ENCODE assay signal across 1 cellular context in the genomic region with DNA sequence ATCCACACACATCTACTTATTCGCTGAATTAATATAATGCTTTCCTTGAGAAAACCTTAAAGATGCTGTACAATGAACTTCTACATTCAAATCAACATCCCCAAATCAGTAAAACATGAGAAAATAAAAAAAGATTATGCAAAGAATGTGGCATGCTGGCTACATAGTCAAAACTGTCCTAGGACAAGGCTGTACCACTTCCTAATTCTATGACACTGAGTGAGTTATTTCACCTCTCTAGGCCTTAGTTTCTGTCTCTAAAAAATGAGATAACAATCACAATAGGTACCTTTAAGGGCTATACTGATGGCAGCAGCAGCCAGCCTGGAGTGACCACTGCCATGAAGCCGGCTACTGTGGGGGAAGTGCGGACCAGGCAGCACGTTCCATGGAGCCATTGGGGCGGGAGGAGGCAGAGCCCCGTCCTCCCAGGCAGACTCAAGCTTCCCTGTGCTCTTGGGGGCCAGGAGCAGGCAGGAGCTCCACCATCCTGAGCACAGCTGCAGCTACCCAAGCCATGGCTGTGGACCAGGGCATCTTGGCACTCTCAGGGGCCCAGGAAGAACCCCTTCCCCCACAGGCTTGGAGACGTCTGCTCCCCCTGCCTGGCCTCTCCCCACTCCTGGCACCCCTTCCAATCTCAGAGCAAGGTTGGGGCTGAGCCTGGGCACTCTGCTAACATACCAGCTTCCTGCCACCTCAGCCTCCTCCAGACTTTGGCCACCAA.
TF ChIP-seq lines count a peak whose summit lies in the region.

No MANE protein-coding gene starts in this region.

TF ChIP-seq in HepG2, 621 proteins besides CTCF, POLR2A, EP300 and RAD21 (continued from another document):
- TF ChIP-seq, protein P1, sequence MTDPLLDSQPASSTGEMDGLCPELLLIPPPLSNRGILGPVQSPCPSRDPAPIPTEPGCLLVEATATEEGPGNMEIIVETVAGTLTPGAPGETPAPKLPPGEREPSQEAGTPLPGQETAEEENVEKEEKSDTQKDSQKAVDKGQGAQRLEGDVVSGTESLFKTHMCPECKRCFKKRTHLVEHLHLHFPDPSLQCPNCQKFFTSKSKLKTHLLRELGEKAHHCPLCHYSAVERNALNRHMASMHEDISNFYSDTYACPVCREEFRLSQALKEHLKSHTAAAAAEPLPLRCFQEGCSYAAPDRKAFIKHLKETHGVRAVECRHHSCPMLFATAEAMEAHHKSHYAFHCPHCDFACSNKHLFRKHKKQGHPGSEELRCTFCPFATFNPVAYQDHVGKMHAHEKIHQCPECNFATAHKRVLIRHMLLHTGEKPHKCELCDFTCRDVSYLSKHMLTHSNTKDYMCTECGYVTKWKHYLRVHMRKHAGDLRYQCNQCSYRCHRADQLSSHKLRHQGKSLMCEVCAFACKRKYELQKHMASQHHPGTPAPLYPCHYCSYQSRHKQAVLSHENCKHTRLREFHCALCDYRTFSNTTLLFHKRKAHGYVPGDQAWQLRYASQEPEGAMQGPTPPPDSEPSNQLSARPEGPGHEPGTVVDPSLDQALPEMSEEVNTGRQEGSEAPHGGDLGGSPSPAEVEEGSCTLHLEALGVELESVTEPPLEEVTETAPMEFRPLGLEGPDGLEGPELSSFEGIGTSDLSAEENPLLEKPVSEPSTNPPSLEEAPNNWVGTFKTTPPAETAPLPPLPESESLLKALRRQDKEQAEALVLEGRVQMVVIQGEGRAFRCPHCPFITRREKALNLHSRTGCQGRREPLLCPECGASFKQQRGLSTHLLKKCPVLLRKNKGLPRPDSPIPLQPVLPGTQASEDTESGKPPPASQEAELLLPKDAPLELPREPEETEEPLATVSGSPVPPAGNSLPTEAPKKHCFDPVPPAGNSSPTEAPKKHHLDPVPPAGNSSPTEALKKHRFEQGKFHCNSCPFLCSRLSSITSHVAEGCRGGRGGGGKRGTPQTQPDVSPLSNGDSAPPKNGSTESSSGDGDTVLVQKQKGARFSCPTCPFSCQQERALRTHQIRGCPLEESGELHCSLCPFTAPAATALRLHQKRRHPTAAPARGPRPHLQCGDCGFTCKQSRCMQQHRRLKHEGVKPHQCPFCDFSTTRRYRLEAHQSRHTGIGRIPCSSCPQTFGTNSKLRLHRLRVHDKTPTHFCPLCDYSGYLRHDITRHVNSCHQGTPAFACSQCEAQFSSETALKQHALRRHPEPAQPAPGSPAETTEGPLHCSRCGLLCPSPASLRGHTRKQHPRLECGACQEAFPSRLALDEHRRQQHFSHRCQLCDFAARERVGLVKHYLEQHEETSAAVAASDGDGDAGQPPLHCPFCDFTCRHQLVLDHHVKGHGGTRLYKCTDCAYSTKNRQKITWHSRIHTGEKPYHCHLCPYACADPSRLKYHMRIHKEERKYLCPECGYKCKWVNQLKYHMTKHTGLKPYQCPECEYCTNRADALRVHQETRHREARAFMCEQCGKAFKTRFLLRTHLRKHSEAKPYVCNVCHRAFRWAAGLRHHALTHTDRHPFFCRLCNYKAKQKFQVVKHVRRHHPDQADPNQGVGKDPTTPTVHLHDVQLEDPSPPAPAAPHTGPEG (CRISPR knock-in tag; IDR thresholded peaks at IDR 0.05), result no peak
- no peak for TF ChIP-seq MXD4 (CRISPR knock-in tag; IDR thresholded peaks at IDR 0.05)
- TF ChIP-seq HDAC6 (IDR thresholded peaks at IDR 0.05; ENCODE audit: low read depth, low read length), result no peak
- TF ChIP-seq YEATS4 (CRISPR knock-in tag; IDR thresholded peaks at IDR 0.05; ENCODE audit: borderline replicate concordance), result no peak
- TF ChIP-seq, protein P2, sequence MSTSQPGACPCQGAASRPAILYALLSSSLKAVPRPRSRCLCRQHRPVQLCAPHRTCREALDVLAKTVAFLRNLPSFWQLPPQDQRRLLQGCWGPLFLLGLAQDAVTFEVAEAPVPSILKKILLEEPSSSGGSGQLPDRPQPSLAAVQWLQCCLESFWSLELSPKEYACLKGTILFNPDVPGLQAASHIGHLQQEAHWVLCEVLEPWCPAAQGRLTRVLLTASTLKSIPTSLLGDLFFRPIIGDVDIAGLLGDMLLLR (CRISPR knock-in tag; IDR thresholded peaks at IDR 0.05), result no peak
- TF ChIP-seq SRF (IDR thresholded peaks at IDR 0.05; ENCODE audit: low read depth, low read length), result no peak
- TF ChIP-seq ZNF367 (CRISPR knock-in tag; IDR thresholded peaks at IDR 0.05; ENCODE audit: borderline replicate concordance), result no peak
- TF ChIP-seq MYC (CRISPR knock-in tag; IDR thresholded peaks at IDR 0.05; ENCODE audit: borderline replicate concordance), result no peak
- TF ChIP-seq SOX13 (IDR thresholded peaks at IDR 0.05), result no peak
- TF ChIP-seq SOX13 (CRISPR knock-in tag; conservative IDR thresholded peaks at IDR 0.05 in 1 of 2, IDR thresholded peaks at IDR 0.05 in 1 of 2), result no peak
- TF ChIP-seq, protein P3, sequence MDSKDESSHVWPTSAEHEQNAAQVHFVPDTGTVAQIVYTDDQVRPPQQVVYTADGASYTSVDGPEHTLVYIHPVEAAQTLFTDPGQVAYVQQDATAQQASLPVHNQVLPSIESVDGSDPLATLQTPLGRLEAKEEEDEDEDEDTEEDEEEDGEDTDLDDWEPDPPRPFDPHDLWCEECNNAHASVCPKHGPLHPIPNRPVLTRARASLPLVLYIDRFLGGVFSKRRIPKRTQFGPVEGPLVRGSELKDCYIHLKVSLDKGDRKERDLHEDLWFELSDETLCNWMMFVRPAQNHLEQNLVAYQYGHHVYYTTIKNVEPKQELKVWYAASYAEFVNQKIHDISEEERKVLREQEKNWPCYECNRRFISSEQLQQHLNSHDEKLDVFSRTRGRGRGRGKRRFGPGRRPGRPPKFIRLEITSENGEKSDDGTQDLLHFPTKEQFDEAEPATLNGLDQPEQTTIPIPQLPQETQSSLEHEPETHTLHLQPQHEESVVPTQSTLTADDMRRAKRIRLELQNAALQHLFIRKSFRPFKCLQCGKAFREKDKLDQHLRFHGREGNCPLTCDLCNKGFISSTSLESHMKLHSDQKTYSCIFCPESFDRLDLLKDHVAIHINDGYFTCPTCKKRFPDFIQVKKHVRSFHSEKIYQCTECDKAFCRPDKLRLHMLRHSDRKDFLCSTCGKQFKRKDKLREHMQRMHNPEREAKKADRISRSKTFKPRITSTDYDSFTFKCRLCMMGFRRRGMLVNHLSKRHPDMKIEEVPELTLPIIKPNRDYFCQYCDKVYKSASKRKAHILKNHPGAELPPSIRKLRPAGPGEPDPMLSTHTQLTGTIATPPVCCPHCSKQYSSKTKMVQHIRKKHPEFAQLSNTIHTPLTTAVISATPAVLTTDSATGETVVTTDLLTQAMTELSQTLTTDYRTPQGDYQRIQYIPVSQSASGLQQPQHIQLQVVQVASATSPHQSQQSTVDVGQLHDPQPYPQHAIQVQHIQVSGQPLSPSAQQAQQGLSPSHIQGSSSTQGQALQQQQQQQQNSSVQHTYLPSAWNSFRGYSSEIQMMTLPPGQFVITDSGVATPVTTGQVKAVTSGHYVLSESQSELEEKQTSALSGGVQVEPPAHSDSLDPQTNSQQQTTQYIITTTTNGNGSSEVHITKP (CRISPR knock-in tag; IDR thresholded peaks at IDR 0.05; ENCODE audit: low read depth), result no peak
